1 cellular context compared by ENCODE assay signal in genomic region chr1:75720325-75720724, GRCh38.
A peak's percentile ranks its signal among the peaks of the same experiment; 100 is the strongest.
TF ChIP-seq lines count a peak whose summit lies in the region.

No MANE protein-coding gene starts in this region.

TF ChIP-seq in HepG2, 621 proteins besides CTCF, POLR2A, EP300 and RAD21:
- TF ChIP-seq LCORL (IDR thresholded peaks at IDR 0.05) (peak; percentile 87), LCORL (CRISPR knock-in tag; IDR thresholded peaks at IDR 0.05) (no peak), HMG20A (CRISPR knock-in tag; IDR thresholded peaks at IDR 0.05; ENCODE audit: borderline replicate concordance) (no peak)
